In genomic region chr18:76161983-76162382, GRCh38 we compare ENCODE assay signal across 18 cellular contexts.
DNase-seq lines count a peak whose midpoint lies in the region; ATAC-seq, FAIRE-seq and TF ChIP-seq lines count a peak whose summit lies in the region.
"Had no signal": no experiment of that assay in that cellular context is flagged by ENCODE, and none has a peak within 500 bp of the region (broad histone marks: within the 10 kb centered on the region; RNA-seq: fewer than 3 reads in every experiment).

No MANE protein-coding gene starts in this region.

- DNase-seq in GM12892 (ENCODE audit: insufficient read length) (no peak), MV-4-11 (lab: John Stamatoyannopoulos, UW) (peak; percentile 10), osteocyte (ENCODE audit: extremely low spot score, unreplicated experiment) (peak; percentile 1), RKO (ENCODE audit: low spot score) (no peak)
- DNase-seq in effector memory CD4-positive, alpha-beta T cell: no peak
- DNase-seq: ACHN; C1 segment of cervical spinal cord; Calu3; CD4-positive, alpha-beta T cell; DMS 273 treated with DMSO at 0.1 percent for 48 hours had no signal

- H3K27me3 Mint-ChIP-seq in osteocyte (ENCODE audit: unreplicated experiment): no peaks in the 10 kb centered on the region
- H3K27me3 Mint-ChIP-seq: CD4-positive, alpha-beta T cell had no signal

- H3K4me3 Mint-ChIP-seq in osteocyte (ENCODE audit: unreplicated experiment): no peak overlapping the region
- H3K4me3 Mint-ChIP-seq: CD4-positive, alpha-beta T cell had no signal

- peaks cover 15% of the 10 kb centered on the region for H3K9me3 Mint-ChIP-seq in osteocyte (ENCODE audit: unreplicated experiment)
- H3K9me3 Mint-ChIP-seq: CD4-positive, alpha-beta T cell had no signal

- no peaks in the 10 kb centered on the region for H3K27me3 ChIP-seq in effector memory CD4-positive, alpha-beta T cell (replicated peaks; ENCODE audit: control insufficient read depth, insufficient read depth, low read length, poor library complexity, severe bottlenecking)
- no peaks in the 10 kb centered on the region for H3K27me3 ChIP-seq in gastroesophageal sphincter

- TF ChIP-seq CTCF in osteocyte (IDR thresholded peaks at IDR 0.05) (no peak), gastroesophageal sphincter (IDR thresholded peaks at IDR 0.05) (no peak)

- TF ChIP-seq POLR2A in GM12892 (IDR thresholded peaks at IDR 0.05; ENCODE audit: low read depth, low read length) (no peak), gastroesophageal sphincter (IDR thresholded peaks at IDR 0.05) (no peak)

- no peaks in the 10 kb centered on the region for H3K4me1 ChIP-seq in effector memory CD4-positive, alpha-beta T cell (ENCODE audit: control insufficient read depth, insufficient read depth, low read length, poor library complexity, severe bottlenecking)
- no peaks in the 10 kb centered on the region for H3K4me1 ChIP-seq in gastroesophageal sphincter

- 92 to 100% methylated on average over 1 of the region's 1 CpG for WGBS in gastroesophageal sphincter (ENCODE audit: low coverage in 1 of 2), 2 donors

- peak; percentile 52 for ATAC-seq in GM18907 (IDR thresholded peaks at IDR 0.05; ENCODE audit: unreplicated experiment)
- no peak for ATAC-seq in gastroesophageal sphincter
- ATAC-seq: GM12878, HCT116, HepG2 had no signal

- no peaks in the 10 kb centered on the region for H3K4me1 Mint-ChIP-seq in osteocyte (ENCODE audit: unreplicated experiment)

- H3K27ac ChIP-seq in effector memory CD4-positive, alpha-beta T cell (ENCODE audit: insufficient read depth, low read length, poor library complexity, severe bottlenecking): no peak overlapping the region
- H3K27ac ChIP-seq in gastroesophageal sphincter: no peak overlapping the region
- H3K27ac ChIP-seq: KMS-11 had no signal

- H3K4me3 ChIP-seq in effector memory CD4-positive, alpha-beta T cell (ENCODE audit: insufficient read depth, low read depth, low read length, poor library complexity, severe bottlenecking): no peak overlapping the region
- no peak overlapping the region for H3K4me3 ChIP-seq in gastroesophageal sphincter
- H3K4me3 ChIP-seq: GM12878 had no signal

- no peak overlapping the region for H3K27ac Mint-ChIP-seq in osteocyte (ENCODE audit: unreplicated experiment)
- H3K27ac Mint-ChIP-seq: CD4-positive, alpha-beta T cell had no signal

- H3K9me3 ChIP-seq in effector memory CD4-positive, alpha-beta T cell (ENCODE audit: control insufficient read depth, low read length): no peaks in the 10 kb centered on the region
- H3K9me3 ChIP-seq in gastroesophageal sphincter: no peaks in the 10 kb centered on the region

- no peak for TF ChIP-seq EP300 in gastroesophageal sphincter (IDR thresholded peaks at IDR 0.05)

- peak; percentile 30 for FAIRE-seq in GM12892 (lab: Jason Lieb, UNC)
- FAIRE-seq: H54, HepG2, HTR-8/SVneo had no signal

- H3K36me3 ChIP-seq in effector memory CD4-positive, alpha-beta T cell (ENCODE audit: control insufficient read depth, insufficient read depth, low read length): no peaks in the 10 kb centered on the region
- no peaks in the 10 kb centered on the region for H3K36me3 ChIP-seq in gastroesophageal sphincter

- no peaks in the 10 kb centered on the region for H3K36me3 Mint-ChIP-seq in osteocyte (ENCODE audit: unreplicated experiment)

Comparison
In these comparisons a context has a peak if more than half of its experiments do, and no peak if none do; other contexts are left out.
1. DNase-seq: peak in MV-4-11 (single experiment) and osteocyte (single experiment); none in GM12892 (single experiment), RKO (single experiment) and effector memory CD4-positive, alpha-beta T cell (0 of 3).